Comparison of ENCODE assay signal across 1 cellular context in genomic region chr9:125268394-125269013, GRCh38.
TF ChIP-seq lines count a peak whose summit lies in the region.

No MANE protein-coding gene starts in this region.

TF ChIP-seq in WTC11, 78 proteins besides CTCF, POLR2A, EP300 and RAD21 (continued from another document):
- TF ChIP-seq, protein P1, sequence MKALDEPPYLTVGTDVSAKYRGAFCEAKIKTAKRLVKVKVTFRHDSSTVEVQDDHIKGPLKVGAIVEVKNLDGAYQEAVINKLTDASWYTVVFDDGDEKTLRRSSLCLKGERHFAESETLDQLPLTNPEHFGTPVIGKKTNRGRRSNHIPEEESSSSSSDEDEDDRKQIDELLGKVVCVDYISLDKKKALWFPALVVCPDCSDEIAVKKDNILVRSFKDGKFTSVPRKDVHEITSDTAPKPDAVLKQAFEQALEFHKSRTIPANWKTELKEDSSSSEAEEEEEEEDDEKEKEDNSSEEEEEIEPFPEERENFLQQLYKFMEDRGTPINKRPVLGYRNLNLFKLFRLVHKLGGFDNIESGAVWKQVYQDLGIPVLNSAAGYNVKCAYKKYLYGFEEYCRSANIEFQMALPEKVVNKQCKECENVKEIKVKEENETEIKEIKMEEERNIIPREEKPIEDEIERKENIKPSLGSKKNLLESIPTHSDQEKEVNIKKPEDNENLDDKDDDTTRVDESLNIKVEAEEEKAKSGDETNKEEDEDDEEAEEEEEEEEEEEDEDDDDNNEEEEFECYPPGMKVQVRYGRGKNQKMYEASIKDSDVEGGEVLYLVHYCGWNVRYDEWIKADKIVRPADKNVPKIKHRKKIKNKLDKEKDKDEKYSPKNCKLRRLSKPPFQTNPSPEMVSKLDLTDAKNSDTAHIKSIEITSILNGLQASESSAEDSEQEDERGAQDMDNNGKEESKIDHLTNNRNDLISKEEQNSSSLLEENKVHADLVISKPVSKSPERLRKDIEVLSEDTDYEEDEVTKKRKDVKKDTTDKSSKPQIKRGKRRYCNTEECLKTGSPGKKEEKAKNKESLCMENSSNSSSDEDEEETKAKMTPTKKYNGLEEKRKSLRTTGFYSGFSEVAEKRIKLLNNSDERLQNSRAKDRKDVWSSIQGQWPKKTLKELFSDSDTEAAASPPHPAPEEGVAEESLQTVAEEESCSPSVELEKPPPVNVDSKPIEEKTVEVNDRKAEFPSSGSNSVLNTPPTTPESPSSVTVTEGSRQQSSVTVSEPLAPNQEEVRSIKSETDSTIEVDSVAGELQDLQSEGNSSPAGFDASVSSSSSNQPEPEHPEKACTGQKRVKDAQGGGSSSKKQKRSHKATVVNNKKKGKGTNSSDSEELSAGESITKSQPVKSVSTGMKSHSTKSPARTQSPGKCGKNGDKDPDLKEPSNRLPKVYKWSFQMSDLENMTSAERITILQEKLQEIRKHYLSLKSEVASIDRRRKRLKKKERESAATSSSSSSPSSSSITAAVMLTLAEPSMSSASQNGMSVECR (CRISPR knock-in tag; IDR thresholded peaks at IDR 0.05; ENCODE audit: borderline replicate concordance), result no peak
- no peak for TF ChIP-seq NR3C1 (CRISPR knock-in tag; conservative IDR thresholded peaks at IDR 0.05; ENCODE audit: low read depth)
- TF ChIP-seq, protein P2, sequence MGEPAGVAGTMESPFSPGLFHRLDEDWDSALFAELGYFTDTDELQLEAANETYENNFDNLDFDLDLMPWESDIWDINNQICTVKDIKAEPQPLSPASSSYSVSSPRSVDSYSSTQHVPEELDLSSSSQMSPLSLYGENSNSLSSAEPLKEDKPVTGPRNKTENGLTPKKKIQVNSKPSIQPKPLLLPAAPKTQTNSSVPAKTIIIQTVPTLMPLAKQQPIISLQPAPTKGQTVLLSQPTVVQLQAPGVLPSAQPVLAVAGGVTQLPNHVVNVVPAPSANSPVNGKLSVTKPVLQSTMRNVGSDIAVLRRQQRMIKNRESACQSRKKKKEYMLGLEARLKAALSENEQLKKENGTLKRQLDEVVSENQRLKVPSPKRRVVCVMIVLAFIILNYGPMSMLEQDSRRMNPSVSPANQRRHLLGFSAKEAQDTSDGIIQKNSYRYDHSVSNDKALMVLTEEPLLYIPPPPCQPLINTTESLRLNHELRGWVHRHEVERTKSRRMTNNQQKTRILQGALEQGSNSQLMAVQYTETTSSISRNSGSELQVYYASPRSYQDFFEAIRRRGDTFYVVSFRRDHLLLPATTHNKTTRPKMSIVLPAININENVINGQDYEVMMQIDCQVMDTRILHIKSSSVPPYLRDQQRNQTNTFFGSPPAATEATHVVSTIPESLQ (CRISPR knock-in tag; IDR thresholded peaks at IDR 0.05), result no peak
- TF ChIP-seq, protein P3, sequence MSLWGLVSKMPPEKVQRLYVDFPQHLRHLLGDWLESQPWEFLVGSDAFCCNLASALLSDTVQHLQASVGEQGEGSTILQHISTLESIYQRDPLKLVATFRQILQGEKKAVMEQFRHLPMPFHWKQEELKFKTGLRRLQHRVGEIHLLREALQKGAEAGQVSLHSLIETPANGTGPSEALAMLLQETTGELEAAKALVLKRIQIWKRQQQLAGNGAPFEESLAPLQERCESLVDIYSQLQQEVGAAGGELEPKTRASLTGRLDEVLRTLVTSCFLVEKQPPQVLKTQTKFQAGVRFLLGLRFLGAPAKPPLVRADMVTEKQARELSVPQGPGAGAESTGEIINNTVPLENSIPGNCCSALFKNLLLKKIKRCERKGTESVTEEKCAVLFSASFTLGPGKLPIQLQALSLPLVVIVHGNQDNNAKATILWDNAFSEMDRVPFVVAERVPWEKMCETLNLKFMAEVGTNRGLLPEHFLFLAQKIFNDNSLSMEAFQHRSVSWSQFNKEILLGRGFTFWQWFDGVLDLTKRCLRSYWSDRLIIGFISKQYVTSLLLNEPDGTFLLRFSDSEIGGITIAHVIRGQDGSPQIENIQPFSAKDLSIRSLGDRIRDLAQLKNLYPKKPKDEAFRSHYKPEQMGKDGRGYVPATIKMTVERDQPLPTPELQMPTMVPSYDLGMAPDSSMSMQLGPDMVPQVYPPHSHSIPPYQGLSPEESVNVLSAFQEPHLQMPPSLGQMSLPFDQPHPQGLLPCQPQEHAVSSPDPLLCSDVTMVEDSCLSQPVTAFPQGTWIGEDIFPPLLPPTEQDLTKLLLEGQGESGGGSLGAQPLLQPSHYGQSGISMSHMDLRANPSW (CRISPR knock-in tag; conservative IDR thresholded peaks at IDR 0.05; ENCODE audit: low read depth), result no peak
- TF ChIP-seq ZNF317 (CRISPR knock-in tag; IDR thresholded peaks at IDR 0.05; ENCODE audit: borderline replicate concordance, low read depth), result no peak
- TF ChIP-seq ZNF671 (CRISPR knock-in tag; IDR thresholded peaks at IDR 0.05), result no peak
- TF ChIP-seq ELF4 (CRISPR knock-in tag; IDR thresholded peaks at IDR 0.05; ENCODE audit: low read depth), result no peak
- no peak for TF ChIP-seq E2F5 (CRISPR knock-in tag; IDR thresholded peaks at IDR 0.05)
